In genomic region chr17:74337834-74338500, GRCh38 we compare ENCODE assay signal across 1 cellular context.
TF ChIP-seq lines count a peak whose summit lies in the region.

No MANE protein-coding gene starts in this region.

TF ChIP-seq in GM23338, 12 proteins besides CTCF, POLR2A, EP300 and RAD21 (continued from another document):
- TF ChIP-seq ZNF462 (CRISPR knock-in tag; IDR thresholded peaks at IDR 0.05) (no peak), REST (IDR thresholded peaks at IDR 0.05; ENCODE audit: unreplicated experiment) (no peak), EZH2 (IDR thresholded peaks at IDR 0.05; ENCODE audit: low read depth, unreplicated experiment) (no peak), POLR2AphosphoS5 (IDR thresholded peaks at IDR 0.05; ENCODE audit: low read depth) (no peak), EZH2phosphoT487 (IDR thresholded peaks at IDR 0.05; ENCODE audit: unreplicated experiment) (no peak), JUNB (IDR thresholded peaks at IDR 0.05; ENCODE audit: unreplicated experiment) (no peak)
